ENCODE assay signal across 9 cellular contexts in the genomic region with DNA sequence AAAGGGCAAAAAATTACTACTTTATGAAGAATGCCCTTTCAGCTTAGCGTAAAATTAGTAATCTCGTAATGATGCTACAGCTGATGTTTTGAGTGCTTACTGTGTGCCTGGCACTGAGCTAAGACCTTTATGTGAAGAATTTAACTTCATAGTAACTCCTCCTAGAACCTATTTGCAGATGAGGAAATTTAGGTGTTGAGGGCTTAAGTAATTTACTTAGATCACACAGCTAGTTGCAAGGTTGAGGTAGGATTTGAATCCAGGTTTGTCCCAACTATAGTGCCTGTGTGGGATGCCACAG. TPM values are rescaled to one million over a fixed set of nuclear protein-coding genes. Genes with fewer than 3 reads are reported as not detected.
A peak's percentile ranks its signal among the peaks of the same experiment; 100 is the strongest.
DNase-seq lines count a peak whose midpoint lies in the region; ATAC-seq and TF ChIP-seq lines count a peak whose summit lies in the region.
"Had no signal": no experiment of that assay in that cellular context is flagged by ENCODE, and none has a peak within 500 bp of the region (broad histone marks: within the 10 kb centered on the region; RNA-seq: fewer than 3 reads in every experiment).

No MANE protein-coding gene starts in this region.

- H3K27ac ChIP-seq in iPS-20b (ENCODE audit: low read length) (no peak overlapping the region), stomach (peak overlapping the region in 3 of 5 donors; percentile 92 to 95 (median 94))

- 52 to 66% (median 58%) methylated on average over 2 of the region's 2 CpGs for WGBS in stomach, 5 donors

- TF ChIP-seq EP300 in stomach (IDR thresholded peaks at IDR 0.05) = no peak

- H3K4me1 Mint-ChIP-seq in activated CD4-positive, alpha-beta T cell treated with anti-CD3 and anti-CD28 coated beads for 36 hours = peaks cover 34% of the 10 kb centered on the region
- peaks cover 17% of the 10 kb centered on the region for H3K4me1 Mint-ChIP-seq in activated T-helper 17 cell treated with anti-CD3 and anti-CD28 coated beads, Interleukin-2, amount 50 U/mL, for 72 hours

- no peaks in the 10 kb centered on the region for H3K27me3 Mint-ChIP-seq in activated CD4-positive, alpha-beta T cell treated with anti-CD3 and anti-CD28 coated beads for 36 hours
- peaks cover 1% of the 10 kb centered on the region for H3K27me3 Mint-ChIP-seq in activated T-helper 17 cell treated with anti-CD3 and anti-CD28 coated beads, Interleukin-2, amount 50 U/mL, for 72 hours

- no peak for TF ChIP-seq POLR2A in stomach (IDR thresholded peaks at IDR 0.05)

- no peak for TF ChIP-seq CTCF in stomach (IDR thresholded peaks at IDR 0.05)

- H3K4me3 ChIP-seq in iPS-20b (ENCODE audit: low read length) (peak overlapping the region; percentile 89), stomach (peak overlapping the region; percentile 80 to 98 (median 95))

- intact Hi-C loops in activated CD4-positive, alpha-beta T cell treated with anti-CD3 and anti-CD28 coated beads for 36 hours (cut with DNase I, micrococcal nuclease) = loop anchor here (2.0 to 5.0 kb wide), 4 partner anchors 67 to 417 kb away; partner anchors contain the start of genes PSMB2 (in 1 of the 2) and SFPQ (in 1 of the 2)
- intact Hi-C loops in stomach (cut with DNase I; ENCODE audit: low total_unique reads) = no loop called here

- H3K9me3 ChIP-seq in iPS-20b (ENCODE audit: insufficient read depth, low read depth, low read length) (no peaks in the 10 kb centered on the region), stomach (no peaks in the 10 kb centered on the region)

- peak overlapping the region; percentile 76 for H3K4me3 Mint-ChIP-seq in activated CD4-positive, alpha-beta T cell treated with anti-CD3 and anti-CD28 coated beads for 36 hours
- H3K4me3 Mint-ChIP-seq in activated T-helper 17 cell treated with anti-CD3 and anti-CD28 coated beads, Interleukin-2, amount 50 U/mL, for 72 hours = peak overlapping the region; percentile 77

- H3K9me3 Mint-ChIP-seq in activated CD4-positive, alpha-beta T cell treated with anti-CD3 and anti-CD28 coated beads for 36 hours (ENCODE audit: low read depth) = peaks cover 2% of the 10 kb centered on the region
- H3K9me3 Mint-ChIP-seq in activated T-helper 17 cell treated with anti-CD3 and anti-CD28 coated beads, Interleukin-2, amount 50 U/mL, for 72 hours = no peaks in the 10 kb centered on the region

- POLR2A ChIA-PET in activated CD4-positive, alpha-beta T cell treated with anti-CD3 and anti-CD28 coated beads for 36 hours (lab: Charles Lee) = no interaction called here

- no peak for DNase-seq in activated CD4-positive, alpha-beta T cell treated with anti-CD3 and anti-CD28 coated beads for 36 hours
- no peak for DNase-seq in activated CD4-positive, alpha-beta T cell treated with anti-CD3 and anti-CD28 coated beads, Interleukin-2, amount 50 U/mL, for 48 hours
- DNase-seq in stomach = no peak
- DNase-seq in stimulated activated CD8-positive, alpha-beta memory T cell treated with anti-CD3 and anti-CD28 coated beads, Interleukin-4, amount 100 ng/mL, for 48 hours = no peak
- DNase-seq in MV-4-11 (lab: John Stamatoyannopoulos, UW) = no peak
- DNase-seq: GOT3 had no signal

- no peaks in the 10 kb centered on the region for H3K27me3 ChIP-seq in iPS-20b (ENCODE audit: insufficient read depth, low read length)
- no peaks in the 10 kb centered on the region for H3K27me3 ChIP-seq in stomach

- peak overlapping the region; percentile 83 for H3K27ac Mint-ChIP-seq in activated CD4-positive, alpha-beta T cell treated with anti-CD3 and anti-CD28 coated beads for 36 hours
- peak overlapping the region; percentile 70 for H3K27ac Mint-ChIP-seq in activated T-helper 17 cell treated with anti-CD3 and anti-CD28 coated beads, Interleukin-2, amount 50 U/mL, for 72 hours

- peak overlapping the region; percentile 78; the same call in 1 of the 2 replicates for H3K9ac ChIP-seq in iPS-20b (ENCODE audit: low read depth, low read length)

- ATAC-seq in activated CD4-positive, alpha-beta T cell treated with anti-CD3 and anti-CD28 coated beads for 36 hours = no peak
- no peak for ATAC-seq in activated T-helper 17 cell treated with anti-CD3 and anti-CD28 coated beads, Interleukin-2, amount 50 U/mL, for 72 hours (replicated peaks)
- no peak for ATAC-seq in GM21390 (IDR thresholded peaks at IDR 0.05; ENCODE audit: unreplicated experiment)

- CTCF ChIA-PET in activated CD4-positive, alpha-beta T cell treated with anti-CD3 and anti-CD28 coated beads for 36 hours (lab: Charles Lee) = interaction anchor here (0.6 to 0.9 kb wide), 4 partner anchors 32 to 551 kb away, joined by 3 to 6 read pairs (median 3); no protein-coding TSS in a partner anchor

- H3K36me3 ChIP-seq in iPS-20b (ENCODE audit: insufficient read depth, low read depth, low read length) (no peaks in the 10 kb centered on the region), stomach (no peaks in the 10 kb centered on the region)

- peaks cover 12% of the 10 kb centered on the region for H3K36me3 Mint-ChIP-seq in activated CD4-positive, alpha-beta T cell treated with anti-CD3 and anti-CD28 coated beads for 36 hours (ENCODE audit: low read depth)
- no peaks in the 10 kb centered on the region for H3K36me3 Mint-ChIP-seq in activated T-helper 17 cell treated with anti-CD3 and anti-CD28 coated beads, Interleukin-2, amount 50 U/mL, for 72 hours (ENCODE audit: low read depth)

- H3K4me1 ChIP-seq in iPS-20b (ENCODE audit: insufficient read depth, low read length) = peaks cover 6% of the 10 kb centered on the region; the same call in 1 of the 2 replicates
- peaks cover 12 to 45% (median 31%) of the 10 kb centered on the region in 4 donors for H3K4me1 ChIP-seq in stomach

RNA-seq across cellular contexts. Expression of gene ZMYM4, which starts 1.4 kb away (rescaled TPM):
- total RNA-seq in activated CD4-positive, alpha-beta T cell treated with anti-CD3 and anti-CD28 coated beads for 36 hours = 10 to 100 TPM; 27.8 to 31.6 TPM
- 10 to 100 TPM; 21.4 to 29.3 TPM for total RNA-seq in activated T-helper 17 cell treated with anti-CD3 and anti-CD28 coated beads, Interleukin-2, amount 50 U/mL, for 72 hours
- total RNA-seq in stomach = 100 to 1,000 TPM in 1 of 5 donors, 10 to 100 TPM in 4; 19.3 to 104 (median 33.6) TPM
- polyA plus RNA-seq in stomach = 10 to 100 TPM in 1 of 3 donors, 1 to 10 TPM in 2; 8.8 to 13.9 (median 9.8) TPM
